Comparison of ENCODE assay signal across 8 cellular contexts in the genomic region with DNA sequence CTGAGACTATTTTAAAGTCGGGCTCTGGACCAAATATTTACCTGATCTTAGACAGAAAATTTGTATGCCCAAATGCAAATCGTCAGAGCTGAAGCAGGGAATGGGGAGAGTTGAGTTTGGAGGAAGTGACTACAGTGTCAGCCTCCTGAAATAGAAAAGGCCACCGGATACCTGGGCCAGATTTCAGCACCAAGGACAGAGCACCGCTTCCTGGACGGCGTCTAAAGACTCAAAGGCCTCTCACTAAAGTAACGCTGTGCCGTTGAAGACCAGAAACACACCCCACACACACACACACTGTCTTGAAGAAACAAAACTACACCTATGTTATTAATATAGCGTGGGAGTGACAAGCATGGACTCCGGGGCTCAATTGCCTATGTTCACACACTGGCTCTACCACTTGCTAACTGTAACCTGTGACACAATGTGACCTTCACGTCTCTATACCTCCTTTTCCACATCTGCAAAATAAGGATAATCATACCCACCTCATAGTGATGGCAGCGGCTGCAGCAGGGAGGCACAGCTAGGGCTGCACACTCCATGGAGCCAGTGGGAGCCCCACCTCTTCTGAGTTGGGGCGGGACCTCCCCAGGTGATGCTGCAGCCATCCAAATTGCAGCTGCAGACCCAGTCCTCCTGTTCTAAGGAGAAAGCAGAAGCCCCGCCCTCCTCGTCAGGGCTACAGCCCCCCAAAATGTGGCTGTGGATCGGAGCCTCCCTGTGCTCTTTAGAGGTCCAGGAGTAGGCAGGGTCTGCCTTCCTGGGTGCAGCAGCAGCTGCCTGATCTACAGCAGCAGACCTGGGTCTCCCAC. TPM values are rescaled to one million over a fixed set of nuclear protein-coding genes. Genes with fewer than 3 reads are reported as not detected.
DNase-seq lines count a peak whose midpoint lies in the region; ATAC-seq and TF ChIP-seq lines count a peak whose summit lies in the region.

No MANE protein-coding gene starts in this region.

- no peaks in the 10 kb centered on the region for H3K9me3 Mint-ChIP-seq in activated CD4-positive, alpha-beta T cell treated with anti-CD3 and anti-CD28 coated beads, Interleukin-2, amount 10 ng/mL, durations not matched to agents 24 days and 14 days
- no peaks in the 10 kb centered on the region for H3K9me3 Mint-ChIP-seq in neural progenitor cell

- H3K36me3 ChIP-seq in neural progenitor cell, result no peaks in the 10 kb centered on the region

- no peak overlapping the region for H2AFZ ChIP-seq in neural progenitor cell (replicated peaks)

- H3K4me3 ChIP-seq in AG09309 (ENCODE audit: control insufficient read depth, low read depth, low read length) (no peak overlapping the region), neural progenitor cell (no peak overlapping the region)

- H3K4me1 ChIP-seq in neural progenitor cell, result no peaks in the 10 kb centered on the region

- no peak overlapping the region for H3K27ac ChIP-seq in neural progenitor cell

- ATAC-seq in HG03025 (IDR thresholded peaks at IDR 0.05; ENCODE audit: low FRiP score, unreplicated experiment) (no peak), HG02642 (IDR thresholded peaks at IDR 0.05; ENCODE audit: poor library complexity, unreplicated experiment) (no peak), HG02852 (IDR thresholded peaks at IDR 0.05; ENCODE audit: unreplicated experiment) (no peak)

- H3K27me3 Mint-ChIP-seq in activated CD4-positive, alpha-beta T cell treated with anti-CD3 and anti-CD28 coated beads, Interleukin-2, amount 10 ng/mL, durations not matched to agents 24 days and 14 days, result peaks cover 6% of the 10 kb centered on the region
- peaks cover 9% of the 10 kb centered on the region for H3K27me3 Mint-ChIP-seq in neural progenitor cell (ENCODE audit: insufficient read depth, low read depth)

- H3K79me2 ChIP-seq in neural progenitor cell (ENCODE audit: low read depth), result no peaks in the 10 kb centered on the region

- no peak overlapping the region for H3K9ac ChIP-seq in neural progenitor cell

- no peak overlapping the region for H3K4me3 Mint-ChIP-seq in activated CD4-positive, alpha-beta T cell treated with anti-CD3 and anti-CD28 coated beads, Interleukin-2, amount 10 ng/mL, durations not matched to agents 24 days and 14 days
- H3K4me3 Mint-ChIP-seq in neural progenitor cell, result no peak overlapping the region

- H3K36me3 Mint-ChIP-seq in activated CD4-positive, alpha-beta T cell treated with anti-CD3 and anti-CD28 coated beads, Interleukin-2, amount 10 ng/mL, durations not matched to agents 24 days and 14 days (ENCODE audit: low read depth), result no peaks in the 10 kb centered on the region
- no peaks in the 10 kb centered on the region for H3K36me3 Mint-ChIP-seq in neural progenitor cell

- TF ChIP-seq CTCF in AG09309 (IDR thresholded peaks at IDR 0.05; ENCODE audit: control insufficient read depth, insufficient read depth, low read depth, low read length, missing control alignments) (no peak), neural progenitor cell (IDR thresholded peaks at IDR 0.05) (no peak)

- no peaks in the 10 kb centered on the region for H3K9me3 ChIP-seq in neural progenitor cell (ENCODE audit: low read depth)

- no peak overlapping the region for H3K27ac Mint-ChIP-seq in activated CD4-positive, alpha-beta T cell treated with anti-CD3 and anti-CD28 coated beads, Interleukin-2, amount 10 ng/mL, durations not matched to agents 24 days and 14 days
- H3K27ac Mint-ChIP-seq in neural progenitor cell, result no peak overlapping the region

- peaks cover 8% of the 10 kb centered on the region for H4K20me1 ChIP-seq in neural progenitor cell (ENCODE audit: low read depth)

- H3F3A ChIP-seq in neural progenitor cell (ENCODE audit: low read depth), result no peaks in the 10 kb centered on the region

- H3K4me2 ChIP-seq in neural progenitor cell, result no peak overlapping the region

- peaks cover 48% of the 10 kb centered on the region for H3K27me3 ChIP-seq in neural progenitor cell

- DNase-seq in AG09309 (ENCODE audit: low read depth) (peak; percentile 1), HuH-7 (ENCODE audit: low spot score) (peak; percentile 69), neural progenitor cell (ENCODE audit: low spot score) (peak; percentile 91)
- DNase-seq in activated CD4-positive, alpha-beta T cell treated with anti-CD3 and anti-CD28 coated beads, Interleukin-2, amount 10 ng/mL, durations not matched to agents 24 days and 14 days, result peak; percentile 91
- peak; percentile 38 for DNase-seq in effector CD8-positive, alpha-beta T cell (lab: John Stamatoyannopoulos, UW)

- H3K4me1 Mint-ChIP-seq in activated CD4-positive, alpha-beta T cell treated with anti-CD3 and anti-CD28 coated beads, Interleukin-2, amount 10 ng/mL, durations not matched to agents 24 days and 14 days, result no peaks in the 10 kb centered on the region
- no peaks in the 10 kb centered on the region for H3K4me1 Mint-ChIP-seq in neural progenitor cell

- intact Hi-C loops in activated CD4-positive, alpha-beta T cell treated with anti-CD3 and anti-CD28 coated beads, Interleukin-2, amount 10 ng/mL, durations not matched to agents 24 days and 14 days (cut with micrococcal nuclease), result no loop called here

RNA-seq across cellular contexts. Expression of a gene that starts 35.6 kb away (rescaled TPM):
- not detected in 2 replicates for total RNA-seq in activated CD4-positive, alpha-beta T cell treated with anti-CD3 and anti-CD28 coated beads, Interleukin-2, amount 10 ng/mL, durations not matched to agents 24 days and 14 days
- total RNA-seq in neural progenitor cell (ENCODE audit: low replicate concordance), result not detected in 2 replicates

RNA-seq across cellular contexts. Expression of a gene that starts 38.3 kb away (rescaled TPM):
- total RNA-seq in activated CD4-positive, alpha-beta T cell treated with anti-CD3 and anti-CD28 coated beads, Interleukin-2, amount 10 ng/mL, durations not matched to agents 24 days and 14 days, result not detected in 2 replicates
- 0.47 TPM in 1 of 2 replicates, not detected in the other for total RNA-seq in neural progenitor cell (ENCODE audit: low replicate concordance)

RNA-seq across cellular contexts. Expression of a gene that starts 54.3 kb away (rescaled TPM):
- 0.14 TPM in 2 replicates for total RNA-seq in activated CD4-positive, alpha-beta T cell treated with anti-CD3 and anti-CD28 coated beads, Interleukin-2, amount 10 ng/mL, durations not matched to agents 24 days and 14 days
- not detected in 2 replicates for total RNA-seq in neural progenitor cell (ENCODE audit: low replicate concordance)

Comparison
In these comparisons a context has a peak if more than half of its experiments do, and no peak if none do; other contexts are left out.
1. DNase-seq: peak in every context shown above with its lines; median percentile 91 in activated CD4-positive, alpha-beta T cell treated with anti-CD3 and anti-CD28 coated beads, Interleukin-2, amount 10 ng/mL, durations not matched to agents 24 days and 14 days; 91 in neural progenitor cell; 69 in HuH-7; 38 in effector CD8-positive, alpha-beta T cell; 1 in AG09309.